Comparison of ENCODE assay signal across 28 cellular contexts in genomic region chr3:158563076-158563475, GRCh38. TPM values are rescaled to one million over a fixed set of nuclear protein-coding genes. Genes with fewer than 3 reads are reported as not detected.
"Had no signal": no experiment of that assay in that cellular context is flagged by ENCODE, and none has a peak within 500 bp of the region (broad histone marks: within the 10 kb centered on the region; RNA-seq: fewer than 3 reads in every experiment).

No MANE protein-coding gene starts in this region.

- H3K36me3 ChIP-seq: adrenal gland, esophagus muscularis mucosa, gastrocnemius medialis, WERI-Rb-1 had no signal

- H3K4me1 ChIP-seq: adrenal gland, body of pancreas, esophagus muscularis mucosa, foreskin keratinocyte had no signal

- DNase-seq: activated B cell treated with CpG ODN at 0.5 μM for 24 hours; activated CD4-positive, alpha-beta T cell treated with anti-CD3 and anti-CD28 coated beads for 48 hours; activated CD4-positive, alpha-beta T cell treated with anti-CD3 and anti-CD28 coated beads, Interleukin-2, amount 50 U/mL, for 1 hour; activated CD4-positive, alpha-beta T cell treated with anti-CD3 and anti-CD28 coated beads, Interleukin-2, amount 50 U/mL, for 48 hours; activated CD8-positive, alpha-beta memory T cell treated with anti-CD3 and anti-CD28 coated beads for 24 hours; activated CD8-positive, alpha-beta T cell treated with anti-CD3 and anti-CD28 coated beads for 36 hours; activated effector memory CD4-positive, alpha-beta T cell treated with anti-CD3 and anti-CD28 coated beads, Interleukin-2, amount 50 U/mL, for 16 hours; activated naive CD4-positive, alpha-beta T cell treated with anti-CD3 and anti-CD28 coated beads for 36 hours; activated naive CD8-positive, alpha-beta T cell treated with anti-CD3 and anti-CD28 coated beads for 36 hours; activated naive CD8-positive, alpha-beta T cell treated with anti-CD3 and anti-CD28 coated beads, Interleukin-2, amount 50 U/mL, for 24 hours; activated T-cell treated with anti-CD3 and anti-CD28 coated beads, Interleukin-2, amount 50 U/mL, for 48 hours; adrenal gland; amygdala; aorta; body of pancreas; effector CD4-positive, alpha-beta T cell; effector memory CD8-positive, alpha-beta T cell; erythroblast; foreskin keratinocyte; gastrocnemius medialis; glutamatergic neuron; T-helper 1 cell; T-helper 17 cell; T1000; WERI-Rb-1 had no signal

- H3K27me3 ChIP-seq: adrenal gland, body of pancreas, gastrocnemius medialis had no signal

- H3K27ac ChIP-seq: adrenal gland, body of pancreas, coronary artery, esophagus muscularis mucosa, foreskin keratinocyte, gastrocnemius medialis, WERI-Rb-1 had no signal

- ATAC-seq: activated CD4-positive, CD25-positive, alpha-beta regulatory T cell treated with anti-CD3 and anti-CD28 coated beads, Interleukin-2, amount 50 U/mL, for 24 hours; activated CD8-positive, alpha-beta T cell treated with anti-CD3 and anti-CD28 coated beads for 36 hours; activated naive CD8-positive, alpha-beta T cell treated with anti-CD3 and anti-CD28 coated beads, Interleukin-2, amount 50 U/mL, for 24 hours; body of pancreas; effector memory CD8-positive, alpha-beta T cell; foreskin keratinocyte; gastrocnemius medialis; T-helper 17 cell had no signal

- H3K9me3 ChIP-seq: adrenal gland, body of pancreas, esophagus muscularis mucosa, gastrocnemius medialis had no signal

- H3K4me3 ChIP-seq: adrenal gland, body of pancreas, coronary artery, esophagus muscularis mucosa, gastrocnemius medialis had no signal

RNA-seq across cellular contexts. Expression of gene MLF1, which starts 7.9 kb away (rescaled TPM):
- total RNA-seq: activated B cell treated with CpG ODN at 0.5 μM for 24 hours had no signal
